Comparison of ENCODE assay signal across 1 cellular context in genomic region chr11:88656960-88657738, GRCh38.
TF ChIP-seq lines count a peak whose summit lies in the region.

No MANE protein-coding gene starts in this region.

TF ChIP-seq in endothelial cell of umbilical vein, 7 proteins besides CTCF, POLR2A, EP300 and RAD21 (continued from another document):
- TF ChIP-seq POLR2AphosphoS5 (IDR thresholded peaks at IDR 0.05; ENCODE audit: insufficient read depth, low read depth, low read length) (no peak), MYC (IDR thresholded peaks at IDR 0.05; ENCODE audit: low read depth, low read length) (no peak), JUN (IDR thresholded peaks at IDR 0.05; ENCODE audit: borderline replicate concordance, insufficient read depth, insufficient read length, low read depth) (no peak), GATA2 (IDR thresholded peaks at IDR 0.05; ENCODE audit: insufficient read depth, insufficient read length, low read depth, low read length) (no peak), MAX (IDR thresholded peaks at IDR 0.05; ENCODE audit: insufficient read depth, insufficient read length) (no peak), EZH2 (IDR thresholded peaks at IDR 0.05; ENCODE audit: borderline replicate concordance, low read depth, low read length, severe bottlenecking) (no peak)
